ENCODE assay signal across 8 cellular contexts in the genomic region with DNA sequence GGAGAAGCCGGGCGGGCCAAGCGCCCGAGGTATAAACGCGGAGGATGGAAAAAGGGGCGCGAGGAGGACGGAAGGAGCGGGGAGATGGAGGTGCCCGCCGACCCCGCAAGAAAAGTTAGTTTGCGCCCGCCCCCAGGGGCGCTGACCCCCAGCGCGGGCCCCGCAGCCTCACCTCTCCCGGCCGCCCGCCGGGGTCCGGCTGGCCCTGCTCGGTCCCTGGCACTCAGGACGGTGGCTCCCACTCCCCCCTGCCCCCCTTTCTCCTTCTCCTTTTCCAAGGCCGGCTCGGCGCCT. TPM values are rescaled to one million over a fixed set of nuclear protein-coding genes. Genes with fewer than 3 reads are reported as not detected.
A peak's percentile ranks its signal among the peaks of the same experiment; 100 is the strongest.
DNase-seq lines count a peak whose midpoint lies in the region; ATAC-seq and TF ChIP-seq lines count a peak whose summit lies in the region.

No MANE protein-coding gene starts in this region.

- H3K36me3 Mint-ChIP-seq in CD4-positive, alpha-beta memory T cell = peaks cover 10 to 16% of the 10 kb centered on the region in 2 donors

- H3K27me3 Mint-ChIP-seq in CD4-positive, alpha-beta memory T cell = no peaks in the 10 kb centered on the region

- H3K27ac ChIP-seq in SJCRH30 = peak overlapping the region; percentile 70
- H3K27ac ChIP-seq in skeletal muscle tissue (ENCODE audit: low read depth, low read length) = peak overlapping the region; percentile 91
- H3K27ac ChIP-seq in CD4-positive, alpha-beta memory T cell (ENCODE audit: low read depth, low read length) = no peak overlapping the region

- CTCF ChIA-PET in CD4-positive, alpha-beta memory T cell (lab: Charles Lee; ENCODE audit: partially characterized antibody) = no interaction called here

- no peaks in the 10 kb centered on the region for H3K9me3 Mint-ChIP-seq in CD4-positive, alpha-beta memory T cell

- TF ChIP-seq CTCF in fibroblast of villous mesenchyme (IDR thresholded peaks at IDR 0.05; ENCODE audit: insufficient read depth, low read depth, low read length) = no peak

- DNase-seq in SJCRH30 = peak in 1 of 2 experiments; percentile 42
- no peak for DNase-seq in fibroblast of villous mesenchyme (ENCODE audit: low read depth)
- DNase-seq in NCI-H2029 treated with DMSO at 0.1 percent for 48 hours (lab: John Stamatoyannopoulos, UW) = no peak
- no peak for DNase-seq in NCI-H1436 (lab: John Stamatoyannopoulos, UW)
- DNase-seq in ureter (ENCODE audit: low spot score) = no peak
- no peak for DNase-seq in CD4-positive, alpha-beta memory T cell

- no peaks in the 10 kb centered on the region for H3K9me3 ChIP-seq in SJCRH30 (replicated peaks)
- H3K9me3 ChIP-seq in skeletal muscle tissue (ENCODE audit: control insufficient read depth in 3 of 3, low read length in 3 of 3) = no peaks in the 10 kb centered on the region
- no peaks in the 10 kb centered on the region for H3K9me3 ChIP-seq in CD4-positive, alpha-beta memory T cell (ENCODE audit: control insufficient read depth in 1 of 2, low read length in 2 of 2)

- ATAC-seq in GM21515 (IDR thresholded peaks at IDR 0.05; ENCODE audit: unreplicated experiment) = peak; percentile 3

- intact Hi-C loops in CD4-positive, alpha-beta memory T cell (cut with micrococcal nuclease) = loop anchor here (1.0 to 5.0 kb wide), 2 partner anchors 89 to 333 kb away; a partner anchor contains a TSS

- H3K4me3 ChIP-seq in SJCRH30 = peak overlapping the region; percentile 95
- H3K4me3 ChIP-seq in fibroblast of villous mesenchyme (ENCODE audit: low read depth, low read length) = peak overlapping the region; percentile 82
- H3K4me3 ChIP-seq in skeletal muscle tissue (ENCODE audit: low read length in 3 of 3) = peak overlapping the region; percentile 82 to 88 (median 85)
- H3K4me3 ChIP-seq in CD4-positive, alpha-beta memory T cell (ENCODE audit: low read length in 2 of 2) = peak overlapping the region in 1 of 2 donors; percentile 74

- no peak overlapping the region for H3K27ac Mint-ChIP-seq in CD4-positive, alpha-beta memory T cell

- peak overlapping the region; percentile 87 to 90 (median 87) for H3K9ac ChIP-seq in skeletal muscle tissue (ENCODE audit: low read depth in 1 of 3, low read length in 3 of 3)

- H3K4me1 Mint-ChIP-seq in CD4-positive, alpha-beta memory T cell = peaks cover 16 to 31% (median 19%) of the 10 kb centered on the region in 4 donors

- H3K36me3 ChIP-seq in SJCRH30 = peaks cover 11% of the 10 kb centered on the region; the same call in 1 of the 2 replicates
- H3K36me3 ChIP-seq in skeletal muscle tissue (ENCODE audit: control insufficient read depth in 3 of 3, insufficient read depth in 3 of 3, low read length in 3 of 3) = peaks cover 17 to 25% (median 21%) of the 10 kb centered on the region in 3 donors
- H3K36me3 ChIP-seq in CD4-positive, alpha-beta memory T cell (ENCODE audit: insufficient read depth, low read length) = peaks cover 4% of the 10 kb centered on the region

- H3K27me3 ChIP-seq in SJCRH30 (no peaks in the 10 kb centered on the region), skeletal muscle tissue (ENCODE audit: control insufficient read depth in 3 of 3, insufficient read depth in 3 of 3, low read length in 3 of 3) (no peaks in the 10 kb centered on the region)
- no peaks in the 10 kb centered on the region for H3K27me3 ChIP-seq in CD4-positive, alpha-beta memory T cell (ENCODE audit: insufficient read depth, low read length)

- H3K4me1 ChIP-seq in SJCRH30 (peaks cover 2% of the 10 kb centered on the region; the same call in 1 of the 2 replicates), skeletal muscle tissue (ENCODE audit: control insufficient read depth in 3 of 3, insufficient read depth in 3 of 3, low read length in 3 of 3) (peaks cover 43 to 60% (median 59%) of the 10 kb centered on the region in 3 donors)
- peaks cover 29% of the 10 kb centered on the region for H3K4me1 ChIP-seq in CD4-positive, alpha-beta memory T cell (ENCODE audit: insufficient read depth, low read length)

- H3K4me3 Mint-ChIP-seq in CD4-positive, alpha-beta memory T cell = no peak overlapping the region

- POLR2A ChIA-PET in CD4-positive, alpha-beta memory T cell (lab: Charles Lee; ENCODE audit: partially characterized antibody) = interaction anchor here (1.4 to 1.6 kb wide), 2 partner anchors 10 to 59 kb away, joined by 3 to 6 read pairs; a partner anchor contains a TSS

RNA-seq across cellular contexts. Expression of a gene that starts 0.2 kb away (rescaled TPM):
- total RNA-seq in SJCRH30 (2014; rRNA removed; shearing (Covaris generic)) = 6.9 and 9.3 TPM in 2 replicates
- total RNA-seq in fibroblast of villous mesenchyme (7.4 and 9.5 TPM in 2 replicates), skeletal muscle tissue (8.9 TPM), ureter (60.8 TPM)
- total RNA-seq in CD4-positive, alpha-beta memory T cell = under 1 TPM; 0.32 to 0.53 TPM
- polyA plus RNA-seq in CD4-positive, alpha-beta memory T cell = not detected

RNA-seq across cellular contexts. Expression of a gene that starts 1.2 kb away (rescaled TPM):
- 34.3 and 44.8 TPM in 2 replicates for total RNA-seq in SJCRH30 (2014; rRNA removed; shearing (Covaris generic))
- 11.3 and 12.1 TPM in 2 replicates for total RNA-seq in fibroblast of villous mesenchyme
- total RNA-seq in skeletal muscle tissue = 15.7 TPM
- total RNA-seq in ureter = 25.1 TPM
- total RNA-seq in CD4-positive, alpha-beta memory T cell = 10 to 100 TPM; 45.7 to 49.3 TPM
- polyA plus RNA-seq in CD4-positive, alpha-beta memory T cell = 100 to 1,000 TPM in 1 of 2 donors, 10 to 100 TPM in 1; 80.3 to 110 TPM

RNA-seq across cellular contexts. Expression of a gene that starts 10.3 kb away (rescaled TPM):
- total RNA-seq in SJCRH30 (2014; rRNA removed; shearing (Covaris generic)) = not detected in 2 replicates
- total RNA-seq in fibroblast of villous mesenchyme (0.32 and 2.2 TPM in 2 replicates), skeletal muscle tissue (4.7 TPM), ureter (94.0 TPM)
- 10 to 100 TPM; 40.1 to 43.6 TPM for total RNA-seq in CD4-positive, alpha-beta memory T cell
- 10 to 100 TPM; 19.3 to 24.4 TPM for polyA plus RNA-seq in CD4-positive, alpha-beta memory T cell

RNA-seq across cellular contexts. Expression of a gene that starts 58.7 kb away (rescaled TPM):
- total RNA-seq in SJCRH30 (2014; rRNA removed; shearing (Covaris generic)) = 43.5 and 55.6 TPM in 2 replicates
- total RNA-seq in fibroblast of villous mesenchyme (28.5 and 31.2 TPM in 2 replicates), skeletal muscle tissue (18.3 TPM), ureter (73.2 TPM)
- total RNA-seq in CD4-positive, alpha-beta memory T cell = 100 to 1,000 TPM; 109 TPM
- polyA plus RNA-seq in CD4-positive, alpha-beta memory T cell = 10 to 100 TPM in 1 of 2 donors, 1 to 10 TPM in 1; 3.9 to 18.0 TPM
